ENCODE assay signal across 1 cellular context in the genomic region with DNA sequence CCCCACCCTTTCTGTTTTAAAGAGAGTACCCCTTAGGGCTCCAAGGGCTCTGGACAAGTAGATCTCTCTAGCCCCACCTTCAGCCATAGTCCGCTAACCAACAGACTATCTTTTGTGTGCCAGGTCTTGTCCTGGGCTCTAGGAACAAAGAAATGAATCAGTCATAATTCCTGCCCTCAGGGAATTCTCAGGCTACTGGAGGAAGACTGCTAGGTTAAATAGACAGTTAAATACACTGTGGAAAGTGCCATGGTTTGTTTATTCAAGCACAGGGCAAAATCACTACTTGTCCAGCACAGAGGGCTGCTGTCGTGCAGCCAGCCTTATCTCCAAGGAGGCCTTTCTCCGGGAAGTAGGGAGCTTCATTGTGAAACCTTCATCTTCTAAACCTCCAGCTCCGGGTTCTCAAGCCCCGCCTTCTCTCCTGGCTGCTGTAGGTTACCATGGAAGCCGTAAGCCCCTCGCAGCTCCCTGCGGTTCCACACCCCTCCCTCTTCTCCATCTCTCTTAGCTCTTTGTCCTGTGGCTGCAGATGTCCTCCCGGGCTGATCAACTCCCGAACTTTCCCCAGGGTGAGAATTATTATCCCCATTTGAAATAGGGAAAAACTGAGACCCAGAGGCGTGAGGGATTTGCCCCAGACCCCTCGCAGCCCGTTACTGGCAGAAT.
TF ChIP-seq lines count a peak whose summit lies in the region.

No MANE protein-coding gene starts in this region.

TF ChIP-seq in endothelial cell of umbilical vein, 7 proteins besides CTCF, POLR2A, EP300 and RAD21 (continued from another document):
- no peak for TF ChIP-seq JUN (IDR thresholded peaks at IDR 0.05; ENCODE audit: borderline replicate concordance, insufficient read depth, insufficient read length, low read depth)
- no peak for TF ChIP-seq GATA2 (IDR thresholded peaks at IDR 0.05; ENCODE audit: insufficient read depth, insufficient read length, low read depth, low read length)
